8 cellular contexts compared by ENCODE assay signal in the genomic region with DNA sequence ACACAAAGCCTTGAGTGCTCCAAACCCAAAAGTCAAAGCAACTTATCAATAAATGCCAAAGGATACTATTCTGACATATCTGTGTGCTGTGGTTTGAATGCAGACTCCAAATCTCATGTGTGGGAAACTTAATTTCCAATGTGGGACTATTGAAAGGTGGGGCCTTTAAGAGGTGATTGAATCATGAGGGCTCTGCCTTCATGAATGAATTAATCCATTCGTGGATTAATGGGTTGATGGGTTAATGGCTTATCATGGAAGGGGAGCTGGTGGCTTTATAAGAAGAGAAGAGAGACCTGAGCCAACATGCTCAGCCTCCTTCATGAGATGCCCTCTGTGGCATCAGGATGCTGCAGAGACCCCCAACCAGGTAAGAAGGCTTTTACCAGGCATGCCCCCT. TPM values are rescaled to one million over a fixed set of nuclear protein-coding genes. Genes with fewer than 3 reads are reported as not detected.
"Had no signal": no experiment of that assay in that cellular context is flagged by ENCODE, and none has a peak within 500 bp of the region (broad histone marks: within the 10 kb centered on the region; RNA-seq: fewer than 3 reads in every experiment).

No MANE protein-coding gene starts in this region.

- H3K36me3 Mint-ChIP-seq: IgD-negative memory B cell had no signal

- H3K4me3 Mint-ChIP-seq: IgD-negative memory B cell had no signal

- H3K27ac ChIP-seq: HL-60 had no signal

- DNase-seq: IMR-90, KBM-7, KG1 had no signal

- FAIRE-seq: HepG2, HTR-8/SVneo had no signal

- ATAC-seq: HepG2 had no signal

RNA-seq across cellular contexts. Expression of gene ZNF280A, which starts 16.8 kb away (rescaled TPM):
- total RNA-seq: HT-29, IMR-90 had no signal
- polyA plus RNA-seq: IgD-negative memory B cell, IMR-90 had no signal

RNA-seq across cellular contexts. Expression of gene PRAME, which starts 22.1 kb away (rescaled TPM):
- total RNA-seq: HT-29, IMR-90 had no signal
- polyA plus RNA-seq: IgD-negative memory B cell, IMR-90 had no signal

RNA-seq across cellular contexts. Expression of gene ZNF280B, which starts 28.4 kb away (rescaled TPM):
- total RNA-seq: HT-29 had no signal
